26 cellular contexts compared by ENCODE assay signal in the genomic region with DNA sequence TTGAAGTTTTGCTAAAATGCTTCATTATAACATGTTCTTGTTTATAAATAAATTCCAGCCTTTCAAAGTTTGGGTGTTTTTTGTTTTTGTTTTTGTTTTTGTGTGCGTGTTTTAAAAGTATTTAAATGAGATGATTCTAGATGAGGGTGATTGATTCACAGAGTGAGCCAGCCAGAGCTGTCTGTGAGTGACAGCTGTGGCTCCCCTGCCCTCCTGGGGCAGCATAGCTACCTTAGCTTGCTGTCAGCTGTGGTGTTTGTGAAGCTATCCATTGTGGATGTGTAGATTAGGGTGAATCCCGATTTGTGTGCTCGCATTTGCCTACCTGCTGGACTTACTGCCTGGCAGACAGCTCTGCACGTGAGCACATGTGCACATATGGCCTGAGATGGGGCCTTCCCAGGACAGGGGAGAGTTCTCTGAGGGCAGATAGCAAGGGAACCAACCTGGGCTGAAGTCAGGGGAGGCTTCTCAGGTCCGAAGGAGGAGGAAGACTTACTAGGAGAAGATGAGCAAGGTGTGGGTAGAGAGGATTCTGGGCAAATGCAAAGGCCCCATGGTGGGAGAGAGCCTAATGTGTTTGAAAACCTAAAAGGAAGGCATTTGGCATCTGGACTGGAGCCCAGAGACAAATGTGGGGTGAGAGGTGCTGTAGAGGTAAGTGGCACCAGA.
DNase-seq lines count a peak whose midpoint lies in the region; TF ChIP-seq lines count a peak whose summit lies in the region.
"Had no signal": no experiment of that assay in that cellular context is flagged by ENCODE, and none has a peak within 500 bp of the region (broad histone marks: within the 10 kb centered on the region; RNA-seq: fewer than 3 reads in every experiment).

No MANE protein-coding gene starts in this region.

- DNase-seq in H7 (peak; percentile 69), mesothelial cell of epicardium (ENCODE audit: low spot score in 2 of 2, unreplicated experiment in 2 of 2) (peak in 1 of 2 experiments; percentile 27), HuH-7 (ENCODE audit: low spot score) (no peak), middle frontal gyrus (ENCODE audit: extremely low spot score, low spot score) (no peak), 8988T (no peak)
- no peak for DNase-seq in effector CD8-positive, alpha-beta T cell (lab: John Stamatoyannopoulos, UW)
- DNase-seq: activated CD4-positive, alpha-beta T cell treated with anti-CD3 and anti-CD28 coated beads, Interleukin-2, amount 50 U/mL, for 48 hours; activated naive CD4-positive, alpha-beta T cell treated with Interleukin-2 at 50 U/mL for 16 hours; activated T-cell treated with anti-CD3 and anti-CD28 coated beads, Interleukin-2, amount 50 U/mL, for 1 hour; amygdala; CD4-positive, alpha-beta T cell; GDM1; heart left ventricle; midbrain; NCI-H1417 treated with DMSO at 0.1 percent for 48 hours; NCI-H2107 had no signal

- H3K27me3 Mint-ChIP-seq in brain (no peaks in the 10 kb centered on the region), mesothelial cell of epicardium (ENCODE audit: low read depth) (no peaks in the 10 kb centered on the region)
- H3K27me3 Mint-ChIP-seq: CD4-positive, alpha-beta T cell; IgD-negative memory B cell had no signal

- peaks cover 15% of the 10 kb centered on the region for H3K27me3 ChIP-seq in H7 (ENCODE audit: control insufficient read depth, insufficient read depth, low read length)
- H3K27me3 ChIP-seq: cardiac muscle cell, dorsolateral prefrontal cortex, heart left ventricle had no signal

- H3K4me3 Mint-ChIP-seq in brain (peak overlapping the region in 1 of 5 experiments; percentile 55), mesothelial cell of epicardium (no peak overlapping the region)
- H3K4me3 Mint-ChIP-seq: CD4-positive, alpha-beta T cell; IgD-negative memory B cell; neural progenitor cell; T-helper 2 cell treated with Interferon-gamma antibody and Interleukin-4, amounts not matched to agents 5 μg/mL and 100 μg/mL, for 36 hours had no signal

- H3K4me3 ChIP-seq in H7 (ENCODE audit: insufficient read depth, low read depth, low read length): no peak overlapping the region
- H3K4me3 ChIP-seq: cardiac muscle cell, dorsolateral prefrontal cortex, heart left ventricle, neural progenitor cell, prostate gland had no signal

- no peaks in the 10 kb centered on the region for H3K36me3 Mint-ChIP-seq in brain
- H3K36me3 Mint-ChIP-seq in mesothelial cell of epicardium: no peaks in the 10 kb centered on the region
- H3K36me3 Mint-ChIP-seq: neural progenitor cell had no signal

- H3K36me3 ChIP-seq in H7 (replicated peaks; ENCODE audit: control insufficient read depth, insufficient read depth, low read length): no peaks in the 10 kb centered on the region
- H3K36me3 ChIP-seq: cardiac muscle cell, neural progenitor cell, prostate gland had no signal

- TF ChIP-seq CTCF in C4-2B (conservative IDR thresholded peaks at IDR 0.05): no peak
- no peak for TF ChIP-seq CTCF in brain (conservative IDR thresholded peaks at IDR 0.05)
- no peak for TF ChIP-seq CTCF in mesothelial cell of epicardium (IDR thresholded peaks at IDR 0.05; ENCODE audit: unreplicated experiment)

- H3K9me3 Mint-ChIP-seq in brain (no peaks in the 10 kb centered on the region), mesothelial cell of epicardium (no peaks in the 10 kb centered on the region)
- H3K9me3 Mint-ChIP-seq: CD4-positive, alpha-beta T cell; IgD-negative memory B cell; neural progenitor cell; T-helper 2 cell treated with Interferon-gamma antibody and Interleukin-4, amounts not matched to agents 5 μg/mL and 100 μg/mL, for 36 hours had no signal

- peak overlapping the region in 4 of 5 experiments; percentile 5 to 92 (median 41) for H3K27ac Mint-ChIP-seq in brain
- H3K27ac Mint-ChIP-seq in mesothelial cell of epicardium: peak overlapping the region; percentile 56
- H3K27ac Mint-ChIP-seq: CD4-positive, alpha-beta T cell; neural progenitor cell; T-helper 2 cell treated with Interferon-gamma antibody and Interleukin-4, amounts not matched to agents 5 μg/mL and 100 μg/mL, for 36 hours had no signal

- H3K4me1 Mint-ChIP-seq in brain (peaks cover 71% of the 10 kb centered on the region), mesothelial cell of epicardium (peaks cover 58% of the 10 kb centered on the region)
- H3K4me1 Mint-ChIP-seq: IgD-negative memory B cell had no signal

- H3K27ac ChIP-seq in C4-2B: peak overlapping the region; percentile 6; the same call in 1 of the 2 replicates
- H3K27ac ChIP-seq: cardiac muscle cell, dorsolateral prefrontal cortex, epithelial cell of prostate, neural progenitor cell, prostate gland, VCaP had no signal
